Comparison of ENCODE assay signal across 1 cellular context in the genomic region with DNA sequence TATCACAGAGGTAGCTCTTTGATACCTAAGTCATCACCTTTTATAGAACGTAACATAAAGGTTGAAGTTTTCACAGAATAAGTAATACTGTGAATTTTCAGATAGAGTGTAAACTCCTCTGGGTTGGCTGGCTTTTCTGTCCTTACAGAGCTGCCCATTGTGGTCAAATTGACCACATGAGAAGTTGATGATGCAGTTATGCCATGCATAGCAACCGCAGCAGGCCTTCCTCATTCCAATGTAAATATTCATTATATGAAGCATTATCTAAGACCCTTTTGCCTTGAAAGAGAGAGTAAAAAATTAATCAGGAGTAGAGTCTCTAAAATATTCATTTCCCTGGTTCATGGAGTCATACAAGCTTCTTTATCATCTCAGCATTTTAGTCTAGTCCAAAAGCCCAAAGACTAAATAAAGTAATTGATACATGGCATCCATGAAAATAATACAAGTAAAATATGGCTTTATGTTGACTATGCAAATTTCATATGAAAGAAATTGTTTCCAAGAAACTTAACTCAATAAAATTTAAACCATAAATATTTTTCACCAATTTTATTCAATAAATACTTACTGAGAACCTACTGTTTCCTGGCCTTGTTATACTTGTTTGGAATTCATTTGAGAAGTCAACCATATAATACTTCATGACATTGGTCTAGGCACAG.
TF ChIP-seq lines count a peak whose summit lies in the region.

No MANE protein-coding gene starts in this region.

TF ChIP-seq in GM12878, 131 proteins besides CTCF, POLR2A, EP300 and RAD21:
- no peak for TF ChIP-seq PAX8 (IDR thresholded peaks at IDR 0.05)
- TF ChIP-seq, protein P1, sequence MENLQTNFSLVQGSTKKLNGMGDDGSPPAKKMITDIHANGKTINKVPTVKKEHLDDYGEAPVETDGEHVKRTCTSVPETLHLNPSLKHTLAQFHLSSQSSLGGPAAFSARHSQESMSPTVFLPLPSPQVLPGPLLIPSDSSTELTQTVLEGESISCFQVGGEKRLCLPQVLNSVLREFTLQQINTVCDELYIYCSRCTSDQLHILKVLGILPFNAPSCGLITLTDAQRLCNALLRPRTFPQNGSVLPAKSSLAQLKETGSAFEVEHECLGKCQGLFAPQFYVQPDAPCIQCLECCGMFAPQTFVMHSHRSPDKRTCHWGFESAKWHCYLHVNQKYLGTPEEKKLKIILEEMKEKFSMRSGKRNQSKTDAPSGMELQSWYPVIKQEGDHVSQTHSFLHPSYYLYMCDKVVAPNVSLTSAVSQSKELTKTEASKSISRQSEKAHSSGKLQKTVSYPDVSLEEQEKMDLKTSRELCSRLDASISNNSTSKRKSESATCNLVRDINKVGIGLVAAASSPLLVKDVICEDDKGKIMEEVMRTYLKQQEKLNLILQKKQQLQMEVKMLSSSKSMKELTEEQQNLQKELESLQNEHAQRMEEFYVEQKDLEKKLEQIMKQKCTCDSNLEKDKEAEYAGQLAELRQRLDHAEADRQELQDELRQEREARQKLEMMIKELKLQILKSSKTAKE (IDR thresholded peaks at IDR 0.05; ENCODE audit: low read depth, poor library complexity, severe bottlenecking): no peak
- no peak for TF ChIP-seq TCF12 (IDR thresholded peaks at IDR 0.05; ENCODE audit: low read depth, low read length)
- TF ChIP-seq RFX5 (IDR thresholded peaks at IDR 0.05; ENCODE audit: low read depth, low read length): no peak
- TF ChIP-seq ZNF24 (IDR thresholded peaks at IDR 0.05): no peak
- TF ChIP-seq, protein P2, sequence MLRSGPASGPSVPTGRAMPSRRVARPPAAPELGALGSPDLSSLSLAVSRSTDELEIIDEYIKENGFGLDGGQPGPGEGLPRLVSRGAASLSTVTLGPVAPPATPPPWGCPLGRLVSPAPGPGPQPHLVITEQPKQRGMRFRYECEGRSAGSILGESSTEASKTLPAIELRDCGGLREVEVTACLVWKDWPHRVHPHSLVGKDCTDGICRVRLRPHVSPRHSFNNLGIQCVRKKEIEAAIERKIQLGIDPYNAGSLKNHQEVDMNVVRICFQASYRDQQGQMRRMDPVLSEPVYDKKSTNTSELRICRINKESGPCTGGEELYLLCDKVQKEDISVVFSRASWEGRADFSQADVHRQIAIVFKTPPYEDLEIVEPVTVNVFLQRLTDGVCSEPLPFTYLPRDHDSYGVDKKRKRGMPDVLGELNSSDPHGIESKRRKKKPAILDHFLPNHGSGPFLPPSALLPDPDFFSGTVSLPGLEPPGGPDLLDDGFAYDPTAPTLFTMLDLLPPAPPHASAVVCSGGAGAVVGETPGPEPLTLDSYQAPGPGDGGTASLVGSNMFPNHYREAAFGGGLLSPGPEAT (IDR thresholded peaks at IDR 0.05; ENCODE audit: low read depth): no peak
- TF ChIP-seq, protein P3, sequence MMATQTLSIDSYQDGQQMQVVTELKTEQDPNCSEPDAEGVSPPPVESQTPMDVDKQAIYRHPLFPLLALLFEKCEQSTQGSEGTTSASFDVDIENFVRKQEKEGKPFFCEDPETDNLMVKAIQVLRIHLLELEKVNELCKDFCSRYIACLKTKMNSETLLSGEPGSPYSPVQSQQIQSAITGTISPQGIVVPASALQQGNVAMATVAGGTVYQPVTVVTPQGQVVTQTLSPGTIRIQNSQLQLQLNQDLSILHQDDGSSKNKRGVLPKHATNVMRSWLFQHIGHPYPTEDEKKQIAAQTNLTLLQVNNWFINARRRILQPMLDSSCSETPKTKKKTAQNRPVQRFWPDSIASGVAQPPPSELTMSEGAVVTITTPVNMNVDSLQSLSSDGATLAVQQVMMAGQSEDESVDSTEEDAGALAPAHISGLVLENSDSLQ (IDR thresholded peaks at IDR 0.05): no peak
- no peak for TF ChIP-seq RCOR1 (conservative IDR thresholded peaks at IDR 0.05; ENCODE audit: low read depth, low read length)
